21 cellular contexts compared by ENCODE assay signal in the genomic region with DNA sequence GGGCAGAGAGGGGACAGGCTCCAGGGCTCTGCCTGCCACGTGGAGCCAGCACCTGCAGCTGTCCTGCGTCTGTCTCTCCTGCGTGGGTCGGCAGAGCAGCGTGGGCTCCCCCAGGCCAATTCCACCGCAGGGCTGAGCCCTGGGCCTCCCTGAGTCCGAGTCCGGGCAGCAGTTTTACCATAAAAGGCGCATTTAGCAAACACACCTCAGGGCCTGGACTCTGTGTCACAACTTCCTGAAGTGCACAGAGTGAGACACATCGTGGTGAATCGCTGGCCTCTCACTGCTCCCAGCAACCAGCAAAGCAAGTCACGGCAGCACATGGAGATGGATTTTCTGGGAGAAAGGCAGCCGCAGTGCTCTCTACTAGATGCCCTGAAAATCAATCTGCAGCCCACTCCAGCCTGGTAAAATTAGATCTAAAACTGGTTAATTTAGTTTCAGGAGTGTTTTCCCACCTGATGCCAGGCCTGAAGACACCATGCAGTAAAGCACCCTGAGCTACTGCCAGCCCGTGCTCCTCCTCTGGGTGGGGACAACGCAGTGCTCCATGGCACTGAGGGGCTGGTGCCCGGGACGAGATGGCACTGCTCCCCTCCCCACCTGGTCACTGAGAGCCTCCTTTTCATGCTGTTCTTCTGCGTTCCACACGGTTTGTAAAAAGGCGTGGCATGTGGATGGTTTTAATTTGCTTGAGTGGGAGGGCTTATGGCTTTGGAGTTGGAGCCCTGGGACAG.
A peak's percentile ranks its signal among the peaks of the same experiment; 100 is the strongest.
DNase-seq lines count a peak whose midpoint lies in the region; ATAC-seq and TF ChIP-seq lines count a peak whose summit lies in the region.
"Had no signal": no experiment of that assay in that cellular context is flagged by ENCODE, and none has a peak within 500 bp of the region (broad histone marks: within the 10 kb centered on the region; RNA-seq: fewer than 3 reads in every experiment).

No MANE protein-coding gene starts in this region.

- 0 out of 22 replicates have a peak, but pooled peaks cover 0 to 4% (median 0%) of the 10 kb centered on the region in 11 experiments for H3K9me3 ChIP-seq in BLaER1 treated with 17β-estradiol and CSF1 and Interleukin-3, amounts not matched to agents 10 nM and 100 nM (replicated peaks in 1 of 11)
- H3K9me3 ChIP-seq in endodermal cell (ENCODE audit: control insufficient read depth, low read length) = no peaks in the 10 kb centered on the region
- H3K9me3 ChIP-seq: neutrophil, thyroid gland had no signal

- peak; percentile 11 for DNase-seq in HT1080 (ENCODE audit: low read depth)
- DNase-seq in endodermal cell = peak; percentile 38
- no peak for DNase-seq in neural crest cell (ENCODE audit: low read depth, low spot score)
- no peak for DNase-seq in NCI-H187 (lab: John Stamatoyannopoulos, UW)
- DNase-seq in brain microvascular endothelial cell = no peak
- DNase-seq: activated effector memory CD4-positive, alpha-beta T cell treated with Interleukin-2 at 50 U/mL for 16 hours; DMS79; KG1; NCI-H1048; NCI-H2081 treated with DMSO at 0.1 percent for 48 hours; NCI-H524; SHP77 treated with DMSO at 0.1 percent for 48 hours; T-helper 2 cell; thyroid gland had no signal

- no peak overlapping the region for H3K4me3 Mint-ChIP-seq in endodermal cell
- no peak overlapping the region for H3K4me3 Mint-ChIP-seq in neural crest cell
- H3K4me3 Mint-ChIP-seq: CD8-positive, alpha-beta T cell; stimulated activated memory B cell treated with anti-CD40 and anti-IgM and Interleukin-4, amounts not matched to agents 10 μg/mL and 1 μg/mL and 100 μg/mL, for 72 hours; WTC11 had no signal

- no peaks in the 10 kb centered on the region for H3K36me3 ChIP-seq in BLaER1 treated with 17β-estradiol and CSF1 and Interleukin-3, amounts not matched to agents 10 nM and 100 nM
- no peaks in the 10 kb centered on the region for H3K36me3 ChIP-seq in endodermal cell (ENCODE audit: control insufficient read depth, insufficient read depth, low read length)
- H3K36me3 ChIP-seq in brain microvascular endothelial cell (replicated peaks) = no peaks in the 10 kb centered on the region
- H3K36me3 ChIP-seq: neutrophil, thyroid gland had no signal

- H3K4me3 ChIP-seq in BLaER1 treated with 17β-estradiol and CSF1 and Interleukin-3, amounts not matched to agents 10 nM and 100 nM = no peak overlapping the region
- H3K4me3 ChIP-seq in endodermal cell (ENCODE audit: low read length) = no peak overlapping the region
- no peak overlapping the region for H3K4me3 ChIP-seq in brain microvascular endothelial cell (ENCODE audit: low read depth, low read length)
- H3K4me3 ChIP-seq: thyroid gland had no signal

- H3K4me1 Mint-ChIP-seq in endodermal cell (peaks cover 12% of the 10 kb centered on the region), neural crest cell (peaks cover 11% of the 10 kb centered on the region)
- H3K4me1 Mint-ChIP-seq: stimulated activated memory B cell treated with anti-CD40 and anti-IgM and Interleukin-4, amounts not matched to agents 10 μg/mL and 1 μg/mL and 100 μg/mL, for 72 hours had no signal

- H3K27ac ChIP-seq in BLaER1 treated with 17β-estradiol and CSF1 and Interleukin-3, amounts not matched to agents 10 nM and 100 nM = no peak overlapping the region
- H3K27ac ChIP-seq in endodermal cell (ENCODE audit: low read depth, low read length) = no peak overlapping the region
- H3K27ac ChIP-seq in brain microvascular endothelial cell = no peak overlapping the region
- H3K27ac ChIP-seq: neutrophil, thyroid gland had no signal

- H3K9me3 Mint-ChIP-seq in endodermal cell (no peaks in the 10 kb centered on the region), neural crest cell (no peaks in the 10 kb centered on the region)
- H3K9me3 Mint-ChIP-seq: CD8-positive, alpha-beta T cell; stimulated activated memory B cell treated with anti-CD40 and anti-IgM and Interleukin-4, amounts not matched to agents 10 μg/mL and 1 μg/mL and 100 μg/mL, for 72 hours; WTC11 had no signal

- H4K20me1 ChIP-seq in BLaER1 treated with 17β-estradiol and CSF1 and Interleukin-3, amounts not matched to agents 10 nM and 100 nM = no peaks in the 10 kb centered on the region

- H3K4me2 ChIP-seq in BLaER1 treated with 17β-estradiol and CSF1 and Interleukin-3, amounts not matched to agents 10 nM and 100 nM = peak overlapping the region in 6 of 11 experiments; percentile 1 to 54 (median 20); a peak in 5 of 22 replicates

- in situ Hi-C loops in brain microvascular endothelial cell (cut with HindIII; ENCODE audit: low pct_ligation_motif_present, low sequenced_read_pairs) = no loop called here

- H3K36me3 Mint-ChIP-seq in endodermal cell (ENCODE audit: low read depth) (no peaks in the 10 kb centered on the region), neural crest cell (ENCODE audit: low read depth) (no peaks in the 10 kb centered on the region)
- H3K36me3 Mint-ChIP-seq: CD8-positive, alpha-beta T cell; stimulated activated memory B cell treated with anti-CD40 and anti-IgM and Interleukin-4, amounts not matched to agents 10 μg/mL and 1 μg/mL and 100 μg/mL, for 72 hours; WTC11 had no signal

- no peak overlapping the region for H3K27ac Mint-ChIP-seq in endodermal cell
- peak overlapping the region; percentile 92 for H3K27ac Mint-ChIP-seq in neural crest cell (ENCODE audit: unreplicated experiment)
- H3K27ac Mint-ChIP-seq: CD8-positive, alpha-beta T cell; stimulated activated memory B cell treated with anti-CD40 and anti-IgM and Interleukin-4, amounts not matched to agents 10 μg/mL and 1 μg/mL and 100 μg/mL, for 72 hours; WTC11 had no signal

- 89 to 91% methylated on average over 16 to 20 of the region's 20 CpGs for WGBS in endodermal cell (ENCODE audit: insufficient coverage in 1 of 2, insufficient read length in 1 of 2), 2 experiments

- no peak for ATAC-seq in HG02970 (IDR thresholded peaks at IDR 0.05; ENCODE audit: low FRiP score, unreplicated experiment)
- ATAC-seq in GM18907 (IDR thresholded peaks at IDR 0.05; ENCODE audit: unreplicated experiment) = no peak
- ATAC-seq: CD8-positive, alpha-beta T cell; stimulated activated memory B cell treated with anti-CD40 and anti-IgM and Interleukin-4, amounts not matched to agents 10 μg/mL and 1 μg/mL and 100 μg/mL, for 72 hours; WTC11 had no signal

- TF ChIP-seq CTCF in endodermal cell (conservative IDR thresholded peaks at IDR 0.05) (no peak), neural crest cell (conservative IDR thresholded peaks at IDR 0.05) (no peak), brain microvascular endothelial cell (IDR thresholded peaks at IDR 0.05; ENCODE audit: low read depth, low read length, missing control alignments) (no peak)

- H3K4me1 ChIP-seq in BLaER1 treated with 17β-estradiol and CSF1 and Interleukin-3, amounts not matched to agents 10 nM and 100 nM = peaks cover 0 to 16% (median 8%) of the 10 kb centered on the region in 10 experiments; a peak in 9 of 20 replicates
- H3K4me1 ChIP-seq in endodermal cell (ENCODE audit: control insufficient read depth, insufficient read depth, low read length) = no peaks in the 10 kb centered on the region
- H3K4me1 ChIP-seq: thyroid gland had no signal

- H3K9ac ChIP-seq in BLaER1 treated with 17β-estradiol and CSF1 and Interleukin-3, amounts not matched to agents 10 nM and 100 nM = no peak overlapping the region
- H3K9ac ChIP-seq in endodermal cell (ENCODE audit: extremely low read depth, low read length, poor library complexity, severe bottlenecking) = no peak overlapping the region

- H3K27me3 Mint-ChIP-seq in endodermal cell (ENCODE audit: insufficient read depth) (no peaks in the 10 kb centered on the region), neural crest cell (ENCODE audit: low read depth) (no peaks in the 10 kb centered on the region)

- no peaks in the 10 kb centered on the region for H3K27me3 ChIP-seq in BLaER1 treated with 17β-estradiol and CSF1 and Interleukin-3, amounts not matched to agents 10 nM and 100 nM
- H3K27me3 ChIP-seq in endodermal cell (ENCODE audit: control insufficient read depth, insufficient read depth, low read length, poor library complexity, severe bottlenecking) = no peaks in the 10 kb centered on the region
- H3K27me3 ChIP-seq in brain microvascular endothelial cell (replicated peaks) = no peaks in the 10 kb centered on the region
- H3K27me3 ChIP-seq: neutrophil, thyroid gland had no signal

Comparison
In these comparisons a context has a peak if more than half of its experiments do, and no peak if none do; other contexts are left out.
1. DNase-seq: peak in HT1080 (single experiment) and endodermal cell (single experiment); none in neural crest cell (single experiment), NCI-H187 (0 of 2) and brain microvascular endothelial cell (single experiment).